In the genomic region with DNA sequence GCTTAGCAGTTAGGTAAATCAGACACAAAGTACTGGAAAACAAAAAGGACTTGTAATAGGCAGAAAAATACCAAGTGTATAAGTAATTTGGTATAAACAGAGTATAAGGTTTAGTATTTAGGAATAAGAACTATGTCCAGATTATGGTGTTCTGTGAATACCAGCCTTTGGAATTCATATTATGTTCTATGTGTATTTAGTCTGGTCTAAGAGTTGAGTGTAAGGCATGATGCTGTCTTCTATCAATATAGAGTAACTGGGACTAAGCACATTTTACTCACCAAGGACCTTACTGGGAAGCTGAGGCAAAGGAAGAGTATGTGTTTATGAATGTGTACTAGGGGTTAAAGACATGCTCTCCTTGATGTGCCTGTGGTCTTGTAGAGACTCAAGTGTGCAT, we compare ENCODE assay signal across 17 cellular contexts. TPM values are rescaled to one million over a fixed set of nuclear protein-coding genes. Genes with fewer than 3 reads are reported as not detected.
DNase-seq lines count a peak whose midpoint lies in the region; ATAC-seq and TF ChIP-seq lines count a peak whose summit lies in the region.
"Had no signal": no experiment of that assay in that cellular context is flagged by ENCODE, and none has a peak within 500 bp of the region (broad histone marks: within the 10 kb centered on the region; RNA-seq: fewer than 3 reads in every experiment).

No MANE protein-coding gene starts in this region.

- H3K27ac Mint-ChIP-seq in chondrocyte (ENCODE audit: unreplicated experiment), result peak overlapping the region; percentile 50
- H3K27ac Mint-ChIP-seq in stimulated activated memory B cell treated with anti-CD40 and anti-IgM and Interleukin-4, amounts not matched to agents 10 μg/mL and 1 μg/mL and 100 μg/mL, for 72 hours, result no peak overlapping the region
- H3K27ac Mint-ChIP-seq: CD4-positive, alpha-beta memory T cell had no signal

- no peak overlapping the region for H3K4me3 Mint-ChIP-seq in chondrocyte (ENCODE audit: unreplicated experiment)
- H3K4me3 Mint-ChIP-seq in stimulated activated memory B cell treated with anti-CD40 and anti-IgM and Interleukin-4, amounts not matched to agents 10 μg/mL and 1 μg/mL and 100 μg/mL, for 72 hours, result no peak overlapping the region
- H3K4me3 Mint-ChIP-seq: CD14-positive monocyte; CD4-positive, alpha-beta memory T cell had no signal

- peak overlapping the region; percentile 94 for H2BK5ac ChIP-seq in IMR-90 (ENCODE audit: low read depth, low read length, poor library complexity, severe bottlenecking)

- H3K4ac ChIP-seq in IMR-90 (ENCODE audit: low read depth, low read length), result peak overlapping the region; percentile 90; the same call in 1 of the 2 replicates

- H3K36me3 Mint-ChIP-seq in chondrocyte (ENCODE audit: low read depth), result peaks cover 24% of the 10 kb centered on the region
- peaks cover 54% of the 10 kb centered on the region for H3K36me3 Mint-ChIP-seq in stimulated activated memory B cell treated with anti-CD40 and anti-IgM and Interleukin-4, amounts not matched to agents 10 μg/mL and 1 μg/mL and 100 μg/mL, for 72 hours

- H3K27ac ChIP-seq in IMR-90 (ENCODE audit: insufficient read depth, low read length) (peak overlapping the region; percentile 38; the same call in 1 of the 2 replicates), suprapubic skin (no peak overlapping the region)
- H3K27ac ChIP-seq: BLaER1 had no signal

- H3K9me3 Mint-ChIP-seq in chondrocyte (ENCODE audit: low read depth), result no peaks in the 10 kb centered on the region
- no peaks in the 10 kb centered on the region for H3K9me3 Mint-ChIP-seq in stimulated activated memory B cell treated with anti-CD40 and anti-IgM and Interleukin-4, amounts not matched to agents 10 μg/mL and 1 μg/mL and 100 μg/mL, for 72 hours
- H3K9me3 Mint-ChIP-seq: CD14-positive monocyte; CD4-positive, alpha-beta memory T cell had no signal

- no peak for TF ChIP-seq EP300 in suprapubic skin (IDR thresholded peaks at IDR 0.05)

- H3K79me1 ChIP-seq in IMR-90 (ENCODE audit: low read depth in 1 of 2, low read length in 2 of 2), result peaks cover 22 to 33% of the 10 kb centered on the region in 2 experiments; a peak in 3 of 4 replicates

- peak; percentile 83 for ATAC-seq in IMR-90 (ENCODE audit: low read depth)
- ATAC-seq in stimulated activated memory B cell treated with anti-CD40 and anti-IgM and Interleukin-4, amounts not matched to agents 10 μg/mL and 1 μg/mL and 100 μg/mL, for 72 hours, result no peak
- ATAC-seq: HCT116 had no signal

- dilution Hi-C loops in IMR-90 (cut with HindIII; ENCODE audit: low sequenced_read_pairs, unreplicated experiment), result no loop called here

- no peak for TF ChIP-seq CTCF in IMR-90 (conservative IDR thresholded peaks at IDR 0.05; ENCODE audit: low read depth, low read length)
- TF ChIP-seq CTCF in chondrocyte (IDR thresholded peaks at IDR 0.05), result no peak
- no peak for TF ChIP-seq CTCF in suprapubic skin (IDR thresholded peaks at IDR 0.05)

- TF ChIP-seq POLR2A in IMR-90 (IDR thresholded peaks at IDR 0.05; ENCODE audit: low read depth, low read length), result no peak
- no peak for TF ChIP-seq POLR2A in suprapubic skin (IDR thresholded peaks at IDR 0.05)

- 0 out of 2 replicates have a peak overlapping the region, but pooled peaks have one; percentile 12 for H2BK20ac ChIP-seq in IMR-90 (ENCODE audit: low read depth, low read length)

- H3K4me2 ChIP-seq in IMR-90 (ENCODE audit: low read depth, low read length), result peak overlapping the region; percentile 7; the same call in 1 of the 2 replicates
- H3K4me2 ChIP-seq: BLaER1 had no signal

- POLR2A ChIA-PET in IMR-90 (lab: Charles Lee; ENCODE audit: unreplicated experiment), result no interaction called here

- no peaks in the 10 kb centered on the region for H3K9me3 ChIP-seq in IMR-90 (ENCODE audit: control insufficient read depth, insufficient read depth, low read length)
- H3K9me3 ChIP-seq in suprapubic skin, result no peaks in the 10 kb centered on the region
- H3K9me3 ChIP-seq: BLaER1 had no signal

- H2BK15ac ChIP-seq in IMR-90 (ENCODE audit: low read depth, low read length), result 0 out of 3 replicates have a peak overlapping the region, but pooled peaks have one; percentile 43

- H4K91ac ChIP-seq in IMR-90 (ENCODE audit: insufficient read depth, low read depth, low read length), result peak overlapping the region; percentile 57; the same call in 1 of the 2 replicates

- intact Hi-C loops in IMR-90 (cut with micrococcal nuclease), result no loop called here

- no peak for TF ChIP-seq RAD21 in IMR-90 (IDR thresholded peaks at IDR 0.05; ENCODE audit: low read length)

- H4K20me1 ChIP-seq in IMR-90 (ENCODE audit: insufficient read depth, low read length), result no peaks in the 10 kb centered on the region

- no peaks in the 10 kb centered on the region for H3K27me3 Mint-ChIP-seq in chondrocyte (ENCODE audit: low read depth)
- H3K27me3 Mint-ChIP-seq in stimulated activated memory B cell treated with anti-CD40 and anti-IgM and Interleukin-4, amounts not matched to agents 10 μg/mL and 1 μg/mL and 100 μg/mL, for 72 hours, result no peaks in the 10 kb centered on the region
- H3K27me3 Mint-ChIP-seq: CD4-positive, alpha-beta memory T cell had no signal

- H3K4me1 Mint-ChIP-seq in chondrocyte (ENCODE audit: low read depth), result peaks cover 36% of the 10 kb centered on the region
- peaks cover 8% of the 10 kb centered on the region for H3K4me1 Mint-ChIP-seq in stimulated activated memory B cell treated with anti-CD40 and anti-IgM and Interleukin-4, amounts not matched to agents 10 μg/mL and 1 μg/mL and 100 μg/mL, for 72 hours

- peaks cover 15% of the 10 kb centered on the region; the same call in 1 of the 2 replicates for H3K9me1 ChIP-seq in IMR-90 (ENCODE audit: insufficient read depth, low read length)

- H3K4me1 ChIP-seq in IMR-90 (ENCODE audit: control insufficient read depth, insufficient read depth, low read length) (peaks cover 21% of the 10 kb centered on the region), suprapubic skin (no peaks in the 10 kb centered on the region)
- H3K4me1 ChIP-seq: BLaER1 had no signal

- H3K4me3 ChIP-seq in IMR-90 (ENCODE audit: insufficient read depth, low read depth, low read length), result no peak overlapping the region
- no peak overlapping the region for H3K4me3 ChIP-seq in suprapubic skin
- H3K4me3 ChIP-seq: BLaER1 had no signal

- H3K36me3 ChIP-seq in IMR-90 (ENCODE audit: control insufficient read depth, insufficient read depth, low read length) (peaks cover 19% of the 10 kb centered on the region), suprapubic skin (peaks cover 60% of the 10 kb centered on the region)

- H4K8ac ChIP-seq in IMR-90 (ENCODE audit: low read depth in 2 of 2, low read length in 2 of 2), result peak overlapping the region in 1 of 2 experiments; percentile 53; a peak in 2 of 4 replicates

- BruUV-seq in IMR-90 (replicated peaks; lab: Mats Ljungman, UMichigan), result no TSS peak

- no peak overlapping the region for H3K9ac ChIP-seq in IMR-90 (ENCODE audit: low read depth, low read length)
- H3K9ac ChIP-seq: BLaER1 had no signal

- CTCF ChIA-PET in IMR-90 (lab: Yijun Ruan, JAX), result interaction anchor here (1.2 kb wide), 1 partner anchor 79 kb away, joined by 4 read pairs; the partner anchor contains the start of gene BCO2

- no peak overlapping the region for H3K23ac ChIP-seq in IMR-90 (ENCODE audit: low read depth, low read length)

- peak overlapping the region; percentile 98; the same call in 1 of the 2 replicates for H3K18ac ChIP-seq in IMR-90 (ENCODE audit: low read depth, low read length)

- H3K14ac ChIP-seq in IMR-90 (replicated peaks; ENCODE audit: low read depth, low read length), result no peak overlapping the region

- no peaks in the 10 kb centered on the region for H3K27me3 ChIP-seq in IMR-90 (ENCODE audit: control insufficient read depth, insufficient read depth, low read length)
- no peaks in the 10 kb centered on the region for H3K27me3 ChIP-seq in suprapubic skin
- H3K27me3 ChIP-seq: BLaER1 had no signal

- no peak overlapping the region for H2AK5ac ChIP-seq in IMR-90 (ENCODE audit: low read depth, low read length)

- peak overlapping the region; percentile 6; the same call in 1 of the 2 replicates for H4K5ac ChIP-seq in IMR-90 (ENCODE audit: low read depth, low read length)

- H2AFZ ChIP-seq in IMR-90 (replicated peaks; ENCODE audit: low read length, poor library complexity), result no peak overlapping the region

- H2AK9ac ChIP-seq in IMR-90 (replicated peaks; ENCODE audit: low read depth, low read length, poor library complexity), result no peak overlapping the region

- H3K56ac ChIP-seq in IMR-90 (ENCODE audit: extremely low read depth, insufficient read depth, low read length), result peak overlapping the region; percentile 29; the same call in 1 of the 2 replicates

- in situ Hi-C loops in IMR-90 (cut with MboI; ENCODE audit: low sequenced_read_pairs), result no loop called here

- H2BK120ac ChIP-seq in IMR-90 (ENCODE audit: low read depth, low read length), result peak overlapping the region; percentile 82; the same call in 1 of the 2 replicates

- DNase-seq in AG08396 (ENCODE audit: low spot score), result peak; percentile 15
- peak; percentile 81 for DNase-seq in IMR-90
- no peak for DNase-seq in chondrocyte (ENCODE audit: low spot score)
- peak; percentile 49 for DNase-seq in iris pigment epithelial cell (ENCODE audit: low read depth)
- no peak for DNase-seq in suprapubic skin (ENCODE audit: low spot score in 2 of 2)
- no peak for DNase-seq in T-helper 9 cell
- DNase-seq: CD4-positive, alpha-beta memory T cell; DMS153; DMS79; GF-D8; GOT3; H7; KBM-7 had no signal

RNA-seq across cellular contexts. Expression of gene SDHD, which starts 9.5 kb away (rescaled TPM):
- total RNA-seq in IMR-90 (2012; rRNA removed) (83.2 and 130 TPM in 2 replicates), chondrocyte (52.0 to 62.8 TPM (median 61.5 TPM) in 3 replicates), suprapubic skin (100 to 1,000 TPM in 3 of 4 donors, 10 to 100 TPM in 1; 64.4 to 125 (median 109) TPM)
- 165 and 166 TPM in 2 replicates for polyA plus RNA-seq in IMR-90 (2012; rRNA removed)
- 28.8 and 42.1 TPM in 2 replicates for polyA plus RNA-seq in IMR-90 (2012; cell fraction: cytosol; rRNA removed)
- 26.7 and 38.4 TPM in 2 replicates for polyA plus RNA-seq in IMR-90 (2012; cell fraction: nucleus; rRNA removed; ENCODE audit: low replicate concordance)

RNA-seq across cellular contexts. Expression of gene TIMM8B, which starts 9.6 kb away (rescaled TPM):
- total RNA-seq in IMR-90 (2012; rRNA removed) (35.5 and 48.9 TPM in 2 replicates), chondrocyte (56.3 to 67.9 TPM (median 56.5 TPM) in 3 replicates), suprapubic skin (10 to 100 TPM; 15.0 to 48.4 (median 37.1) TPM)
- polyA plus RNA-seq in IMR-90 (2012; rRNA removed), result 103 and 119 TPM in 2 replicates
- polyA plus RNA-seq in IMR-90 (2012; cell fraction: cytosol; rRNA removed), result 51.4 and 105 TPM in 2 replicates
- 11.7 and 25.7 TPM in 2 replicates for polyA plus RNA-seq in IMR-90 (2012; cell fraction: nucleus; rRNA removed; ENCODE audit: low replicate concordance)

RNA-seq across cellular contexts. Expression of gene NKAPD1, which starts 22.1 kb away (rescaled TPM):
- total RNA-seq in IMR-90 (2012; rRNA removed) (17.2 and 24.4 TPM in 2 replicates), chondrocyte (15.5 to 18.5 TPM (median 18.2 TPM) in 3 replicates), suprapubic skin (10 to 100 TPM; 14.4 to 20.2 (median 17.1) TPM)
- 7.1 and 8.4 TPM in 2 replicates for polyA plus RNA-seq in IMR-90 (2012; rRNA removed)
- 2.1 and 2.5 TPM in 2 replicates for polyA plus RNA-seq in IMR-90 (2012; cell fraction: cytosol; rRNA removed)
- 1.3 and 4.8 TPM in 2 replicates for polyA plus RNA-seq in IMR-90 (2012; cell fraction: nucleus; rRNA removed; ENCODE audit: low replicate concordance)

RNA-seq across cellular contexts. Expression of gene PIH1D2, which starts 22.4 kb away (rescaled TPM):
- total RNA-seq in IMR-90 (2012; rRNA removed) (1.1 and 2.2 TPM in 2 replicates), chondrocyte (0.62 to 1.4 TPM (median 1.3 TPM) in 3 replicates), suprapubic skin (1 to 10 TPM; 1.1 to 2.6 (median 2.3) TPM)
- 0.89 and 1.1 TPM in 2 replicates for polyA plus RNA-seq in IMR-90 (2012; rRNA removed)
- polyA plus RNA-seq in IMR-90 (2012; cell fraction: cytosol; rRNA removed), result 0.13 and 0.23 TPM in 2 replicates
- 0.13 and 1.3 TPM in 2 replicates for polyA plus RNA-seq in IMR-90 (2012; cell fraction: nucleus; rRNA removed; ENCODE audit: low replicate concordance)
- total RNA-seq: CD4-positive, alpha-beta memory T cell had no signal
- polyA plus RNA-seq: CD14-positive monocyte; CD4-positive, alpha-beta memory T cell had no signal

Comparison
In these comparisons a context has a peak if more than half of its experiments do, and no peak if none do; other contexts are left out.
1. DNase-seq: peak in AG08396 (single experiment), IMR-90 (single experiment) and iris pigment epithelial cell (single experiment); none in chondrocyte (single experiment), suprapubic skin (0 of 2) and T-helper 9 cell (single experiment).